ENCODE assay signal across 15 cellular contexts in the genomic region with DNA sequence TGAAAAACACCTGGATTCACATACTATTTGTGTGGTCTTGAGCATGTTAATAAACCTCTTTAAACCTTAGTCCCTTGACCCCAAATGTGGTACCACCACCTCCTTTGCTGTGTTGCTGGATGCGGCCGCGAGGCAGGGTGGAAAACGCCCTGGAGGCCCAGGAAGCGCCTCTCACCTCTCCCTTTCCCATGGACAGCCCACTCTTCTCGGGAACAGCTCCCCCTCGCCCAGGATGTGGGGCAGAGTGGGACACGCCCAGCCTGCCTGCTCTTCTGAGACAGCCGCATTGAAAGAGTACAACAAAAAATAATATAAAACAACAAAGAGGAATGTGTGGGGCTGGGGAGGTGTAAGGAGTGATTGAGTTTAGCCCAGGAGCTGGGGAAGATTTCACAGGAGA.
"Had no signal": no experiment of that assay in that cellular context is flagged by ENCODE, and none has a peak within 500 bp of the region (broad histone marks: within the 10 kb centered on the region; RNA-seq: fewer than 3 reads in every experiment).

No MANE protein-coding gene starts in this region.

- H3K4me3 ChIP-seq: left lung, tibial artery, vagina had no signal

- H3K9me3 Mint-ChIP-seq: activated B cell treated with CpG ODN at 0.5 μM for 24 hours had no signal

- H3K4me1 ChIP-seq: adrenal gland had no signal

- H3K27ac ChIP-seq: left lung, tibial artery, vagina had no signal

- H3K36me3 Mint-ChIP-seq: activated naive CD4-positive, alpha-beta T cell treated with anti-CD3 and anti-CD28 coated beads, Interleukin-2, amount 10 ng/mL, durations not matched to agents 7 days and 5 days had no signal

- ATAC-seq: left lung, T-helper 17 cell had no signal

- H3K27me3 ChIP-seq: adrenal gland, left lung, tibial artery, vagina had no signal

- DNase-seq: activated B cell treated with CpG ODN at 0.5 μM for 24 hours; activated CD4-positive, alpha-beta T cell treated with anti-CD3 and anti-CD28 coated beads, Interleukin-2, amount 50 U/mL, for 1 hour; activated naive CD4-positive, alpha-beta T cell treated with anti-CD3 and anti-CD28 coated beads, Interleukin-2, amount 10 ng/mL, durations not matched to agents 7 days and 5 days; adrenal gland; central memory CD4-positive, alpha-beta T cell; cortex of kidney; effector CD8-positive, alpha-beta T cell; immature natural killer cell; mesendoderm; small intestine; T-helper 17 cell; tibial artery had no signal

- H3K27ac Mint-ChIP-seq: activated B cell treated with CpG ODN at 0.5 μM for 24 hours; activated naive CD4-positive, alpha-beta T cell treated with anti-CD3 and anti-CD28 coated beads, Interleukin-2, amount 10 ng/mL, durations not matched to agents 7 days and 5 days; activated T-helper 2 cell treated with anti-CD3 and anti-CD28 coated beads, Interferon-gamma antibody, Interleukin-2, Interleukin-4, amounts not matched to agents 10 μg/mL and 5 μg/mL and 100 μg/mL, durations not matched to agents 14 hours and 24 hours and 36 hours; T-helper 17 cell had no signal

- H3K4me3 Mint-ChIP-seq: activated B cell treated with CpG ODN at 0.5 μM for 24 hours; activated naive CD4-positive, alpha-beta T cell treated with anti-CD3 and anti-CD28 coated beads, Interleukin-2, amount 10 ng/mL, durations not matched to agents 7 days and 5 days; immature natural killer cell; T-helper 17 cell had no signal

- H3K9me3 ChIP-seq: adrenal gland, left lung, tibial artery, vagina had no signal

- H3K36me3 ChIP-seq: adrenal gland, left lung, tibial artery, vagina had no signal

- H3K27me3 Mint-ChIP-seq: T-helper 17 cell had no signal
